ENCODE assay signal across 26 cellular contexts in genomic region chr5:169002941-169003555, GRCh38.
"Had no signal": no experiment of that assay in that cellular context is flagged by ENCODE, and none has a peak within 500 bp of the region (broad histone marks: within the 10 kb centered on the region; RNA-seq: fewer than 3 reads in every experiment).

No MANE protein-coding gene starts in this region.

- H3K36me3 Mint-ChIP-seq: activated naive CD4-positive, alpha-beta T cell treated with anti-CD3 and anti-CD28 coated beads, Interleukin-2, amount 50 U/mL, for 24 hours; natural killer cell had no signal

- H3K4me3 ChIP-seq: adrenal gland, ascending aorta, dorsolateral prefrontal cortex, pancreas, psoas muscle, right atrium auricular region, tibial nerve had no signal

- H3K9me3 ChIP-seq: adrenal gland, ascending aorta, neutrophil, pancreas, psoas muscle, right atrium auricular region, tibial nerve had no signal

- H3K27ac Mint-ChIP-seq: activated CD4-positive, alpha-beta T cell treated with anti-CD3 and anti-CD28 coated beads, Interleukin-2, amount 10 ng/mL, durations not matched to agents 7 days and 5 days; activated CD8-positive, alpha-beta T cell treated with anti-CD3 and anti-CD28 coated beads for 36 hours; activated naive CD4-positive, alpha-beta T cell treated with anti-CD3 and anti-CD28 coated beads, Interleukin-2, amount 50 U/mL, for 24 hours; activated T-helper 1 cell treated with anti-CD3 and anti-CD28 coated beads, Interleukin-12 subunit alpha, Interleukin-12 subunit beta, Interleukin-2, Interleukin-4 antibody, amounts not matched to agents 30 ng/mL and 10 ng/mL and 1 ng/mL, durations not matched to agents 14 hours and 24 hours and 36 hours; effector memory CD8-positive, alpha-beta T cell; natural killer cell had no signal

- H3K9me3 Mint-ChIP-seq: activated CD4-positive, alpha-beta T cell treated with anti-CD3 and anti-CD28 coated beads, Interleukin-2, amount 10 ng/mL, durations not matched to agents 7 days and 5 days; activated CD8-positive, alpha-beta T cell treated with anti-CD3 and anti-CD28 coated beads for 36 hours; activated naive CD4-positive, alpha-beta T cell treated with anti-CD3 and anti-CD28 coated beads, Interleukin-2, amount 50 U/mL, for 24 hours; activated T-helper 1 cell treated with anti-CD3 and anti-CD28 coated beads, Interleukin-12 subunit alpha, Interleukin-12 subunit beta, Interleukin-2, Interleukin-4 antibody, amounts not matched to agents 30 ng/mL and 10 ng/mL and 1 ng/mL, durations not matched to agents 14 hours and 24 hours and 36 hours; effector memory CD8-positive, alpha-beta T cell; natural killer cell had no signal

- H3K4me1 ChIP-seq: pancreas, psoas muscle had no signal

- H3K27ac ChIP-seq: neutrophil, pancreas, psoas muscle had no signal

- H3K27me3 ChIP-seq: adrenal gland, ascending aorta, pancreas, right atrium auricular region, tibial nerve had no signal

- ATAC-seq: activated CD8-positive, alpha-beta T cell treated with anti-CD3 and anti-CD28 coated beads for 36 hours; effector memory CD8-positive, alpha-beta T cell; esophagus mucosa; natural killer cell; pancreas; psoas muscle; stimulated activated naive CD8-positive, alpha-beta T cell treated with anti-CD3 and anti-CD28 coated beads, Interleukin-15, Interleukin-2, amounts not matched to agents 100 U/mL and 50 U/mL, for 24 hours had no signal

- H3K4me1 Mint-ChIP-seq: activated CD4-positive, alpha-beta T cell treated with anti-CD3 and anti-CD28 coated beads, Interleukin-2, amount 10 ng/mL, durations not matched to agents 7 days and 5 days; activated naive CD4-positive, alpha-beta T cell treated with anti-CD3 and anti-CD28 coated beads, Interleukin-2, amount 50 U/mL, for 24 hours; natural killer cell had no signal

- H3K4me3 Mint-ChIP-seq: activated CD4-positive, alpha-beta T cell treated with anti-CD3 and anti-CD28 coated beads, Interleukin-2, amount 10 ng/mL, durations not matched to agents 7 days and 5 days; activated CD8-positive, alpha-beta T cell treated with anti-CD3 and anti-CD28 coated beads for 36 hours; activated naive CD4-positive, alpha-beta T cell treated with anti-CD3 and anti-CD28 coated beads, Interleukin-2, amount 50 U/mL, for 24 hours; activated T-helper 1 cell treated with anti-CD3 and anti-CD28 coated beads, Interleukin-12 subunit alpha, Interleukin-12 subunit beta, Interleukin-2, Interleukin-4 antibody, amounts not matched to agents 30 ng/mL and 10 ng/mL and 1 ng/mL, durations not matched to agents 14 hours and 24 hours and 36 hours; effector memory CD8-positive, alpha-beta T cell; natural killer cell had no signal

- DNase-seq: activated CD4-positive, alpha-beta T cell treated with anti-CD3 and anti-CD28 coated beads, Interleukin-2, amount 10 ng/mL, durations not matched to agents 7 days and 5 days; activated CD4-positive, CD25-positive, alpha-beta regulatory T cell treated with anti-CD3 and anti-CD28 coated beads, Interleukin-2, amount 50 U/mL, for 72 hours; activated CD8-positive, alpha-beta T cell treated with anti-CD3 and anti-CD28 coated beads for 36 hours; activated gamma-delta T cell; adrenal gland; central memory CD4-positive, alpha-beta T cell; dorsolateral prefrontal cortex; effector memory CD8-positive, alpha-beta T cell; foreskin melanocyte; hippocampal formation; left ventricle myocardium superior; mammary epithelial cell; midbrain; natural killer cell; pancreas; psoas muscle; stimulated activated CD4-positive, alpha-beta T cell treated with anti-CD3 and anti-CD28 coated beads, Interleukin-4, amount 100 ng/mL, for 24 hours; stimulated activated naive CD8-positive, alpha-beta T cell treated with anti-CD3 and anti-CD28 coated beads, Interleukin-15, Interleukin-2, amounts not matched to agents 100 U/mL and 50 U/mL, for 24 hours; substantia nigra had no signal

- H3K36me3 ChIP-seq: adrenal gland, ascending aorta, neutrophil, pancreas, right atrium auricular region, tibial nerve had no signal
